Comparison of ENCODE assay signal across 8 cellular contexts in the genomic region with DNA sequence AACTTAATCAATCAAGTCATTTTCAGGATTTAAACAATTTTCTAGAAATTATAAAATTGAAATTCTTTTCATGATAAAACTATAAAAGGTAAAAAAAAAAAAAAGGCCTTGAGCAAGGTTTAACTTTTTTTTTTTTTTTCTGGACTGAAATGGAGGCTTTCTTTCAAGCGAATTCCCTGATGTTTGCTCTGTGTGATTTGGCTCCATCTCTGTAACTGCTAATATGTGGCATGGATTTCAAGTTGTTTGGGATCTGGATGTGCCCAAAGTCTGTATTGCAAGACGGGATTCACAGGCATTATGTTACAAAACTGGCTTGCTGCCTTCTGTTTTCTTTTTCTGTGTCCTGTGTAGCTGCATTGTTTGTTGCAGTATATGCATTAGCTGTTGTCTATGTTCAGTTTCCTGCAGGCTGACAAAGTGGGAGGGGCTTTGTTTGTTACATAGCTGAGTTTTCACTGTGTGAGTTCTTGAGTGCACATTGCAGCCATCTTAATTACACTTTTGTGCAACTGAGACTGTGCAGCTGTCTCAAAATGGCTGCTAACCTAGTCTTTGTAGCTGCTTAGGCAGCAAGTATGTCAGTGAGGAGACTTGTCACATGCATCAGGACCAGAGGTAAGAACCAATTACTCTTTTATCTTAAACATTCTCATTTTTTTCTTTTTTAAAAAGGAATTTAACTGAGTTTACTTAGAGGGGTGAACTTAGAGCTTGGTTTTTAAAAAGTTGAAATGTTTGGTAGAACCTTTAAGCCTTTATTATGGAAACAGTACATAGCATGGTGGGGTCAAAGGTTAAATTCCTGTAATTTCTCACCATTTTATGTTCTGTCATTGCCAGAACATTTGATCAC. TPM values are rescaled to one million over a fixed set of nuclear protein-coding genes. Genes with fewer than 3 reads are reported as not detected.
DNase-seq lines count a peak whose midpoint lies in the region; ATAC-seq and TF ChIP-seq lines count a peak whose summit lies in the region.

No MANE protein-coding gene starts in this region.

- H3K27ac ChIP-seq in tibial nerve: peak overlapping the region; percentile 7 to 73 (median 64)

- peaks cover 0 to 3% of the 10 kb centered on the region in 2 donors for H3K9me3 Mint-ChIP-seq in natural killer cell

- peak overlapping the region; percentile 77 for H3K4me3 Mint-ChIP-seq in natural killer cell

- H3K9me3 ChIP-seq in tibial nerve: peaks cover 0 to 8% (median under 1%) of the 10 kb centered on the region in 4 donors

- peaks cover 12% of the 10 kb centered on the region for H3K36me3 Mint-ChIP-seq in natural killer cell

- TF ChIP-seq EP300 in tibial nerve (IDR thresholded peaks at IDR 0.05): peak in 1 of 2 donors; percentile 79

- no peaks in the 10 kb centered on the region for H3K27me3 Mint-ChIP-seq in natural killer cell (ENCODE audit: low read depth in 2 of 2)

- intact Hi-C loops in natural killer cell (cut with micrococcal nuclease): loop anchor here (1.0 kb wide), 2 partner anchors 10 to 18 kb away; no protein-coding TSS in a partner anchor

- no peak for TF ChIP-seq CTCF in natural killer cell (IDR thresholded peaks at IDR 0.05)
- no peak for TF ChIP-seq CTCF in tibial nerve (IDR thresholded peaks at IDR 0.05)

- ATAC-seq in GM19452 (IDR thresholded peaks at IDR 0.05; ENCODE audit: unreplicated experiment) (peak; percentile 85), HG03520 (IDR thresholded peaks at IDR 0.05; ENCODE audit: unreplicated experiment) (peak; percentile 94), natural killer cell (peak; percentile 92 to 94 (median 93))

- peaks cover 0 to 25% (median 7%) of the 10 kb centered on the region in 4 donors for H3K4me1 ChIP-seq in tibial nerve

- H3K27me3 ChIP-seq in tibial nerve: no peaks in the 10 kb centered on the region

- peaks cover 0 to 12% (median 0%) of the 10 kb centered on the region in 3 donors for H3K36me3 ChIP-seq in tibial nerve

- peak; percentile 91 for DNase-seq in Caki2 (ENCODE audit: low read depth)
- peak; percentile 89 for DNase-seq in NCI-H69 (lab: John Stamatoyannopoulos, UW)
- DNase-seq in activated T-cell treated with anti-CD3 and anti-CD28 coated beads for 48 hours (ENCODE audit: low read depth): peak; percentile 27
- DNase-seq in fibroblast of gingiva (ENCODE audit: low read depth): peak; percentile 94
- DNase-seq in natural killer cell: peak; percentile 39
- peak in 1 of 2 donors; percentile 78 for DNase-seq in tibial nerve (ENCODE audit: low spot score in 2 of 2)

- no peak for TF ChIP-seq POLR2A in tibial nerve (IDR thresholded peaks at IDR 0.05)

- in situ Hi-C loops in Caki2 (cut with HindIII; ENCODE audit: low pct_unique_long_range_greater_than_20kb, low sequenced_read_pairs): no loop called here

- H3K4me3 ChIP-seq in tibial nerve: peak overlapping the region in 2 of 4 donors; percentile 13 to 30

- WGBS in tibial nerve, 2 donors: 2 to 3% methylated on average over 2 of the region's 2 CpGs

- peak overlapping the region; percentile 93 to 95 for H3K27ac Mint-ChIP-seq in natural killer cell

- peaks cover 51 to 53% of the 10 kb centered on the region in 2 donors for H3K4me1 Mint-ChIP-seq in natural killer cell

RNA-seq across cellular contexts. Expression of a gene that starts 19.5 kb away (rescaled TPM):
- total RNA-seq in Caki2 (2014; rRNA removed; shearing (Covaris generic); ENCODE audit: low replicate concordance): 28.5 and 32.0 TPM in 2 replicates
- total RNA-seq in natural killer cell (100 to 1,000 TPM; 161 to 180 (median 173) TPM), tibial nerve (10 to 100 TPM; 35.5 to 63.4 (median 48.2) TPM)
